Comparison of ENCODE assay signal across 2 cellular contexts in the genomic region with DNA sequence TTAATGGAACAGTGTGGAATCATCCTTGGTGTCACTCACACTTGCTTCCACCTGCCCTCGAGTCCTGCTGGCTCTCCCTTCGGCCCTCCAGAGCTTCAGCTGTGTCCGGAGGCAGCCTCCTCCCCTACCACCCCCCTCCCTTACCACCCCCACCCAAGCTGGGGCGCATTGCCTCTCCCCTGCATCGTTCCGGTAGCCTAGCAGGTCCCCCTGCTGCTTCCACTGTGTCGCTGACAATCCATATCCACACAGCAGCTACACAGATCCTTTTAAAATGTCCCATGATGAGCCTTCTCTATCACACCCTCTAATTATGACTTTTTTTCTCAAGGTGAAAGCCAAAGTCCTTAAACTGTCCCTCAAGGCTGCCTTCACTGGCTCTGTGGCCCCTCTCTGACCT.
TF ChIP-seq lines count a peak whose summit lies in the region.

No MANE protein-coding gene starts in this region.

TF ChIP-seq in HepG2, 621 proteins besides CTCF, POLR2A, EP300 and RAD21:
- TF ChIP-seq ZGPAT (CRISPR knock-in tag; IDR thresholded peaks at IDR 0.05) (no peak), ZNF773 (CRISPR knock-in tag; IDR thresholded peaks at IDR 0.05; ENCODE audit: borderline replicate concordance) (no peak)
TF ChIP-seq in HepG2: peak in this region for 0.

TF ChIP-seq in WTC11, 78 proteins besides CTCF, POLR2A, EP300 and RAD21:
- TF ChIP-seq, protein P1, sequence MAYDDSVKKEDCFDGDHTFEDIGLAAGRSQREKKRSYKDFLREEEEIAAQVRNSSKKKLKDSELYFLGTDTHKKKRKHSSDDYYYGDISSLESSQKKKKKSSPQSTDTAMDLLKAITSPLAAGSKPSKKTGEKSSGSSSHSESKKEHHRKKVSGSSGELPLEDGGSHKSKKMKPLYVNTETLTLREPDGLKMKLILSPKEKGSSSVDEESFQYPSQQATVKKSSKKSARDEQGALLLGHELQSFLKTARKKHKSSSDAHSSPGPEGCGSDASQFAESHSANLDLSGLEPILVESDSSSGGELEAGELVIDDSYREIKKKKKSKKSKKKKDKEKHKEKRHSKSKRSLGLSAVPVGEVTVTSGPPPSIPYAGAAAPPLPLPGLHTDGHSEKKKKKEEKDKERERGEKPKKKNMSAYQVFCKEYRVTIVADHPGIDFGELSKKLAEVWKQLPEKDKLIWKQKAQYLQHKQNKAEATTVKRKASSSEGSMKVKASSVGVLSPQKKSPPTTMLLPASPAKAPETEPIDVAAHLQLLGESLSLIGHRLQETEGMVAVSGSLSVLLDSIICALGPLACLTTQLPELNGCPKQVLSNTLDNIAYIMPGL (CRISPR knock-in tag; IDR thresholded peaks at IDR 0.05), result no peak
- TF ChIP-seq ESRRA (CRISPR knock-in tag; IDR thresholded peaks at IDR 0.05; ENCODE audit: borderline replicate concordance), result no peak
- no peak for TF ChIP-seq NR2C2 (CRISPR knock-in tag; IDR thresholded peaks at IDR 0.05)
- no peak for TF ChIP-seq ZNF121 (CRISPR knock-in tag; IDR thresholded peaks at IDR 0.05)
- TF ChIP-seq, protein P2, sequence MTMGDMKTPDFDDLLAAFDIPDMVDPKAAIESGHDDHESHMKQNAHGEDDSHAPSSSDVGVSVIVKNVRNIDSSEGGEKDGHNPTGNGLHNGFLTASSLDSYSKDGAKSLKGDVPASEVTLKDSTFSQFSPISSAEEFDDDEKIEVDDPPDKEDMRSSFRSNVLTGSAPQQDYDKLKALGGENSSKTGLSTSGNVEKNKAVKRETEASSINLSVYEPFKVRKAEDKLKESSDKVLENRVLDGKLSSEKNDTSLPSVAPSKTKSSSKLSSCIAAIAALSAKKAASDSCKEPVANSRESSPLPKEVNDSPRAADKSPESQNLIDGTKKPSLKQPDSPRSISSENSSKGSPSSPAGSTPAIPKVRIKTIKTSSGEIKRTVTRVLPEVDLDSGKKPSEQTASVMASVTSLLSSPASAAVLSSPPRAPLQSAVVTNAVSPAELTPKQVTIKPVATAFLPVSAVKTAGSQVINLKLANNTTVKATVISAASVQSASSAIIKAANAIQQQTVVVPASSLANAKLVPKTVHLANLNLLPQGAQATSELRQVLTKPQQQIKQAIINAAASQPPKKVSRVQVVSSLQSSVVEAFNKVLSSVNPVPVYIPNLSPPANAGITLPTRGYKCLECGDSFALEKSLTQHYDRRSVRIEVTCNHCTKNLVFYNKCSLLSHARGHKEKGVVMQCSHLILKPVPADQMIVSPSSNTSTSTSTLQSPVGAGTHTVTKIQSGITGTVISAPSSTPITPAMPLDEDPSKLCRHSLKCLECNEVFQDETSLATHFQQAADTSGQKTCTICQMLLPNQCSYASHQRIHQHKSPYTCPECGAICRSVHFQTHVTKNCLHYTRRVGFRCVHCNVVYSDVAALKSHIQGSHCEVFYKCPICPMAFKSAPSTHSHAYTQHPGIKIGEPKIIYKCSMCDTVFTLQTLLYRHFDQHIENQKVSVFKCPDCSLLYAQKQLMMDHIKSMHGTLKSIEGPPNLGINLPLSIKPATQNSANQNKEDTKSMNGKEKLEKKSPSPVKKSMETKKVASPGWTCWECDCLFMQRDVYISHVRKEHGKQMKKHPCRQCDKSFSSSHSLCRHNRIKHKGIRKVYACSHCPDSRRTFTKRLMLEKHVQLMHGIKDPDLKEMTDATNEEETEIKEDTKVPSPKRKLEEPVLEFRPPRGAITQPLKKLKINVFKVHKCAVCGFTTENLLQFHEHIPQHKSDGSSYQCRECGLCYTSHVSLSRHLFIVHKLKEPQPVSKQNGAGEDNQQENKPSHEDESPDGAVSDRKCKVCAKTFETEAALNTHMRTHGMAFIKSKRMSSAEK (CRISPR knock-in tag; IDR thresholded peaks at IDR 0.05; ENCODE audit: borderline replicate concordance), result no peak
- TF ChIP-seq FOXJ3 (CRISPR knock-in tag; IDR thresholded peaks at IDR 0.05; ENCODE audit: borderline replicate concordance), result no peak
- TF ChIP-seq MXD4 (CRISPR knock-in tag; IDR thresholded peaks at IDR 0.05; ENCODE audit: borderline replicate concordance), result no peak
- TF ChIP-seq STAT6 (CRISPR knock-in tag; conservative IDR thresholded peaks at IDR 0.05; ENCODE audit: low read depth), result no peak
- TF ChIP-seq CBFB (CRISPR knock-in tag; IDR thresholded peaks at IDR 0.05; ENCODE audit: low read depth), result no peak
- no peak for TF ChIP-seq ERG (CRISPR knock-in tag; IDR thresholded peaks at IDR 0.05)
- no peak for TF ChIP-seq IRF2 (CRISPR knock-in tag; IDR thresholded peaks at IDR 0.05; ENCODE audit: borderline replicate concordance, low read depth)
- no peak for TF ChIP-seq ZNF423 (CRISPR knock-in tag; IDR thresholded peaks at IDR 0.05)
TF ChIP-seq in WTC11: peak in this region for 0.
